Comparison of ENCODE assay signal across 12 cellular contexts in the genomic region with DNA sequence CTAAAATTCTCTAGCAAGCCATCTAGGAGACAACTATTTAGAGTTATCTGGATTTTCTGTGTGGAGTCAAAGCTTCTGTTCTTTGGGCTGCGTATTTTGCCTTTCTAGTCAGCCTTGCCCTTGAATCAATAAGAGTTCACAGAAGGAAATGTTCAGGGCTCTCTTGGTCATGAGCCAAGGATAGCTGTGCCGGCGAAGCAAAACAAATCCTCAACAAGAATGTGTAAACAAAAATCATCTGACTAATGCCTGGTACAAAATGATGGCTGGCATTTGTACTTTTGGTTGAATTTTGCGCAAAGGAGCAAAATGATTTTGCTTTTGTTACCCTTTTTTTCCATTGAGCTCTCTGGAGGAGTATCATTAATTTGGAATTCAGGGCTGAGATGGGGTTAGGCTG.
A peak's percentile ranks its signal among the peaks of the same experiment; 100 is the strongest.
DNase-seq lines count a peak whose midpoint lies in the region; ATAC-seq and TF ChIP-seq lines count a peak whose summit lies in the region.
"Had no signal": no experiment of that assay in that cellular context is flagged by ENCODE, and none has a peak within 500 bp of the region (broad histone marks: within the 10 kb centered on the region; RNA-seq: fewer than 3 reads in every experiment).

No MANE protein-coding gene starts in this region.

- WGBS in trophoblast cell (ENCODE audit: extremely low coverage, insufficient coverage, insufficient read length) = no CpG with 5 or more reads among the region's 4 CpGs

- H3K79me2 ChIP-seq in PC-3 (ENCODE audit: low read length) (no peaks in the 10 kb centered on the region), trophoblast cell (ENCODE audit: control insufficient read depth, insufficient read depth, low read length, poor library complexity) (no peaks in the 10 kb centered on the region)

- no peak for TF ChIP-seq CTCF in PC-3 (conservative IDR thresholded peaks at IDR 0.05; ENCODE audit: low read depth, low read length)
- no peak for TF ChIP-seq CTCF in foreskin fibroblast (IDR thresholded peaks at IDR 0.05; ENCODE audit: low read depth, low read length)
- no peak for TF ChIP-seq CTCF in progenitor cell of endocrine pancreas (IDR thresholded peaks at IDR 0.05; ENCODE audit: unreplicated experiment)

- ATAC-seq in PC-3 = peak; percentile 51
- ATAC-seq in effector memory CD8-positive, alpha-beta T cell (replicated peaks) = no peak
- ATAC-seq: upper lobe of right lung had no signal

- H3K4me3 Mint-ChIP-seq in progenitor cell of endocrine pancreas (ENCODE audit: low read depth) = no peak overlapping the region
- H3K4me3 Mint-ChIP-seq in effector memory CD8-positive, alpha-beta T cell = no peak overlapping the region

- H4K8ac ChIP-seq in trophoblast cell (ENCODE audit: low read depth, low read length) = no peak overlapping the region

- no peak overlapping the region for H3K14ac ChIP-seq in trophoblast cell (ENCODE audit: low read length)

- H3K36me3 Mint-ChIP-seq in progenitor cell of endocrine pancreas (ENCODE audit: insufficient read depth) = no peaks in the 10 kb centered on the region
- no peaks in the 10 kb centered on the region for H3K36me3 Mint-ChIP-seq in effector memory CD8-positive, alpha-beta T cell (ENCODE audit: insufficient read depth)

- H3K9me3 ChIP-seq in PC-3 (ENCODE audit: low read length) = no peaks in the 10 kb centered on the region
- H3K9me3 ChIP-seq in trophoblast cell (ENCODE audit: insufficient read depth, low read depth, low read length) = no peaks in the 10 kb centered on the region
- H3K9me3 ChIP-seq: lower lobe of right lung, upper lobe of right lung had no signal

- no peak overlapping the region for H2BK120ac ChIP-seq in trophoblast cell (ENCODE audit: insufficient read depth, low read length, poor library complexity)

- H3K4me2 ChIP-seq in PC-3 (ENCODE audit: low read length) = peak overlapping the region; percentile 33
- H3K4me2 ChIP-seq in trophoblast cell (ENCODE audit: low read length) = no peak overlapping the region

- H4K20me1 ChIP-seq in PC-3 (ENCODE audit: low read length) = no peaks in the 10 kb centered on the region

- H3K27me3 Mint-ChIP-seq in progenitor cell of endocrine pancreas = no peaks in the 10 kb centered on the region
- H3K27me3 Mint-ChIP-seq in effector memory CD8-positive, alpha-beta T cell = peaks cover 0 to 7% of the 10 kb centered on the region in 2 donors

- H3K27ac ChIP-seq in PC-3 (ENCODE audit: low read length) (no peak overlapping the region), trophoblast cell (ENCODE audit: low read depth, low read length) (no peak overlapping the region)
- H3K27ac ChIP-seq: lower lobe of right lung, upper lobe of right lung had no signal

- H2AK5ac ChIP-seq in trophoblast cell (ENCODE audit: low read length) = no peak overlapping the region

- H3K23ac ChIP-seq in trophoblast cell (ENCODE audit: low read length) = no peak overlapping the region

- H3K79me1 ChIP-seq in trophoblast cell (ENCODE audit: low read length) = no peaks in the 10 kb centered on the region

- no TSS peak for BruUV-seq in PC-3 (replicated peaks; lab: Mats Ljungman, UMichigan)

- no peak overlapping the region for H4K91ac ChIP-seq in trophoblast cell (ENCODE audit: low read depth, low read length)

- H3K9me3 Mint-ChIP-seq in progenitor cell of endocrine pancreas (ENCODE audit: low read depth) = no peaks in the 10 kb centered on the region
- H3K9me3 Mint-ChIP-seq in effector memory CD8-positive, alpha-beta T cell = no peaks in the 10 kb centered on the region

- H2BK12ac ChIP-seq in trophoblast cell (ENCODE audit: low read length) = no peak overlapping the region

- no peak overlapping the region for H4K12ac ChIP-seq in trophoblast cell (ENCODE audit: low read depth, low read length)

- peaks cover 7% of the 10 kb centered on the region for H3K4me1 ChIP-seq in PC-3 (ENCODE audit: insufficient read depth, low read length)
- H3K4me1 ChIP-seq in trophoblast cell (ENCODE audit: control insufficient read depth in 1 of 2, insufficient read depth in 2 of 2, low read length in 2 of 2) = no peaks in the 10 kb centered on the region

- DNase-seq in NCI-H1417 (lab: John Stamatoyannopoulos, UW) = peak; percentile 10 to 58 (median 55)
- DNase-seq in NCI-H1417 treated with DMSO at 0.1 percent for 48 hours (lab: John Stamatoyannopoulos, UW) = no peak
- peak; percentile 87 for DNase-seq in PC-3
- peak; percentile 47 to 71 for DNase-seq in foreskin fibroblast
- peak; percentile 80 for DNase-seq in smooth muscle cell of the brain vasculature (ENCODE audit: low read depth, low spot score)
- DNase-seq in progenitor cell of endocrine pancreas (ENCODE audit: low spot score, unreplicated experiment) = no peak
- no peak for DNase-seq in effector memory CD8-positive, alpha-beta T cell
- no peak for DNase-seq in trophoblast cell
- DNase-seq: activated naive CD4-positive, alpha-beta T cell; lower lobe of right lung; NCI-H1694; upper lobe of right lung had no signal

- no peak overlapping the region for H3K27ac Mint-ChIP-seq in progenitor cell of endocrine pancreas
- no peak overlapping the region for H3K27ac Mint-ChIP-seq in effector memory CD8-positive, alpha-beta T cell

- H3K27me3 ChIP-seq in PC-3 (ENCODE audit: low read length) = peaks cover 55% of the 10 kb centered on the region
- H3K27me3 ChIP-seq in trophoblast cell (ENCODE audit: insufficient read depth, low read length) = no peaks in the 10 kb centered on the region
- H3K27me3 ChIP-seq: upper lobe of right lung had no signal

- H3K36me3 ChIP-seq in PC-3 (ENCODE audit: low read depth, low read length) (no peaks in the 10 kb centered on the region), trophoblast cell (ENCODE audit: control insufficient read depth in 1 of 2, insufficient read depth in 2 of 2, low read length in 2 of 2) (no peaks in the 10 kb centered on the region)
- H3K36me3 ChIP-seq: lower lobe of right lung, upper lobe of right lung had no signal

- H2BK5ac ChIP-seq in trophoblast cell (ENCODE audit: low read depth, low read length, poor library complexity) = no peak overlapping the region

- no peaks in the 10 kb centered on the region for H3F3A ChIP-seq in PC-3 (ENCODE audit: low read length, unreplicated experiment)

- no peak overlapping the region for H3K9ac ChIP-seq in PC-3 (ENCODE audit: low read length)
- no peak overlapping the region for H3K9ac ChIP-seq in trophoblast cell (ENCODE audit: low read length)

- intact Hi-C loops in PC-3 (cut with micrococcal nuclease) = loop anchor here (5.0 kb wide), 2 partner anchors 167 to 867 kb away; no protein-coding TSS in a partner anchor

- H3K4ac ChIP-seq in trophoblast cell (ENCODE audit: low read depth, low read length) = no peak overlapping the region

- peaks cover 3% of the 10 kb centered on the region for H3K4me1 Mint-ChIP-seq in progenitor cell of endocrine pancreas (ENCODE audit: low read depth)
- H3K4me1 Mint-ChIP-seq in effector memory CD8-positive, alpha-beta T cell (ENCODE audit: low read depth in 2 of 2) = no peaks in the 10 kb centered on the region

- POLR2A ChIA-PET in PC-3 (lab: Charles Lee; ENCODE audit: unreplicated experiment) = no interaction called here

- H3K9me2 ChIP-seq in PC-3 (replicated peaks; ENCODE audit: low read length) = no peaks in the 10 kb centered on the region

- H3K4me3 ChIP-seq in PC-3 (ENCODE audit: low read length) = no peak overlapping the region
- H3K4me3 ChIP-seq in foreskin fibroblast (ENCODE audit: low read depth in 1 of 2, low read length in 2 of 2) = no peak overlapping the region
- H3K4me3 ChIP-seq in trophoblast cell (ENCODE audit: low read depth, low read length) = no peak overlapping the region
- H3K4me3 ChIP-seq: lower lobe of right lung, upper lobe of right lung had no signal

- H3K18ac ChIP-seq in trophoblast cell (ENCODE audit: low read length) = no peak overlapping the region

- H2AFZ ChIP-seq in PC-3 (ENCODE audit: low read length) (no peak overlapping the region), trophoblast cell (ENCODE audit: insufficient read depth, low read length, poor library complexity) (no peak overlapping the region)

- CTCF ChIA-PET in PC-3 (lab: Charles Lee) = no interaction called here

Comparison
In these comparisons a context has a peak if more than half of its experiments do, and no peak if none do; other contexts are left out.
1. DNase-seq: peak in NCI-H1417 (3 of 3), PC-3 (single experiment), foreskin fibroblast (2 of 2) and smooth muscle cell of the brain vasculature (single experiment); none in NCI-H1417 treated with DMSO at 0.1 percent for 48 hours (single experiment), progenitor cell of endocrine pancreas (single experiment), effector memory CD8-positive, alpha-beta T cell (0 of 3) and trophoblast cell (0 of 2).